Comparison of ENCODE assay signal across 23 cellular contexts in the genomic region with DNA sequence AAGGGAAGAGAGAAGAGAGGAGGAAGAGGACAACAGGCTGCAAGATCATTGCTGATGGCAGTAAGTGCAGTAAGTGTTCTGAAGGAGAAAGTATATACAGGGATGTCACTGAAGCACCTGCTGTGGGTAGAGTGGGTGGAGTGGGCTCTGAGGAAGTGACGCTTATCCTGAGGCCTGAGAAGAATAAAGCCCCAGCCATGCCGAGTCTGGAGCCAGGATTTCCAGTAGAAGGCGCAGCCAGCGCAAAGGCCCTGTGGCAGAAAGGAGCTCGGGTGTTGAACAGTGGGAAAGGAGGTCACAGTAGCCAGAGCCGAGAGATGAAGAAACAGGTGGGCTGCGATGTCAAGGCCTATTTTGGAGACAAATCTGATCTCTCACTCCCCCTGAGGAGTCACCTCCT. TPM values are rescaled to one million over a fixed set of nuclear protein-coding genes. Genes with fewer than 3 reads are reported as not detected.
A peak's percentile ranks its signal among the peaks of the same experiment; 100 is the strongest.
DNase-seq lines count a peak whose midpoint lies in the region; ATAC-seq, FAIRE-seq and TF ChIP-seq lines count a peak whose summit lies in the region.
"Had no signal": no experiment of that assay in that cellular context is flagged by ENCODE, and none has a peak within 500 bp of the region (broad histone marks: within the 10 kb centered on the region; RNA-seq: fewer than 3 reads in every experiment).

No MANE protein-coding gene starts in this region.

- no peak overlapping the region for H4K5ac ChIP-seq in H1 (ENCODE audit: insufficient read length, low read depth, low read length)

- H2BK15ac ChIP-seq in H1 (ENCODE audit: low read length) = no peak overlapping the region

- H3K36me3 Mint-ChIP-seq in activated CD4-positive, alpha-beta T cell treated with anti-CD3 and anti-CD28 coated beads for 36 hours (ENCODE audit: low read depth) = no peaks in the 10 kb centered on the region
- no peaks in the 10 kb centered on the region for H3K36me3 Mint-ChIP-seq in activated CD4-positive, alpha-beta T cell treated with anti-CD3 and anti-CD28 coated beads, Interleukin-2, amount 10 ng/mL, durations not matched to agents 7 days and 5 days (ENCODE audit: low read depth)
- H3K36me3 Mint-ChIP-seq: activated naive CD8-positive, alpha-beta T cell; natural killer cell treated with Interleukin-12 subunit alpha and Interleukin-12 subunit beta and Interleukin-15 and Interleukin-18, amount 100 ng/mL, for 72 hours had no signal

- H2BK5ac ChIP-seq in H1 (ENCODE audit: low read depth, low read length) = no peak overlapping the region

- H3K79me1 ChIP-seq in H1 (ENCODE audit: low read depth, low read length) = no peaks in the 10 kb centered on the region

- no peak overlapping the region for H3K27ac Mint-ChIP-seq in activated CD4-positive, alpha-beta T cell treated with anti-CD3 and anti-CD28 coated beads for 36 hours
- H3K27ac Mint-ChIP-seq in activated CD4-positive, alpha-beta T cell treated with anti-CD3 and anti-CD28 coated beads, Interleukin-2, amount 10 ng/mL, durations not matched to agents 7 days and 5 days = peak overlapping the region; percentile 88

- WGBS in H1 (ENCODE audit: extremely low coverage in 1 of 2, insufficient coverage in 1 of 2, insufficient read length in 1 of 2, insufficient replicate concordance in 2 of 2, low coverage in 1 of 2, low lambda C conversion rate in 2 of 2, missing lambda C conversion rate in 1 of 2), 2 experiments = 87% methylated on average over 7 of the region's 7 CpGs; no CpG with 5 or more reads in 1 of the 2 experiments

- H2BK12ac ChIP-seq in H1 (ENCODE audit: low read depth, low read length) = no peak overlapping the region

- H2BK20ac ChIP-seq in H1 (ENCODE audit: low read length) = no peak overlapping the region

- H4K91ac ChIP-seq in H1 (replicated peaks; ENCODE audit: insufficient read length, low read length) = no peak overlapping the region

- H3K79me2 ChIP-seq in H1 (ENCODE audit: control insufficient read depth in 1 of 2, insufficient read depth in 2 of 2, low read length in 2 of 2) = no peaks in the 10 kb centered on the region

- no peak overlapping the region for H3K9ac ChIP-seq in H1 (replicated peaks in 1 of 4; ENCODE audit: extremely low read depth in 1 of 4, low read depth in 3 of 4, low read length in 3 of 4)

- no peak overlapping the region for H3K4ac ChIP-seq in H1 (replicated peaks; ENCODE audit: insufficient read length, low read depth, low read length)

- no peaks in the 10 kb centered on the region for H3K27me3 ChIP-seq in H1 (replicated peaks in 1 of 4; ENCODE audit: control insufficient read depth in 3 of 4, extremely low read depth in 1 of 4, insufficient read depth in 3 of 4, low read length in 3 of 4)

- H2AK5ac ChIP-seq in H1 (ENCODE audit: low read depth, low read length) = no peak overlapping the region

- POLR2A ChIA-PET in activated CD4-positive, alpha-beta T cell treated with anti-CD3 and anti-CD28 coated beads for 36 hours (lab: Charles Lee) = no interaction called here
- POLR2A ChIA-PET in activated CD4-positive, alpha-beta T cell treated with anti-CD3 and anti-CD28 coated beads, Interleukin-2, amount 10 ng/mL, durations not matched to agents 7 days and 5 days (lab: Charles Lee) = no interaction called here
- POLR2A ChIA-PET in H1 (lab: Charles Lee; ENCODE audit: partially characterized antibody) = interaction anchor here (0.6 to 1.4 kb wide), 2 partner anchors 11 to 201 kb away, joined by 3 to 7 read pairs; no protein-coding TSS in a partner anchor

- no peak overlapping the region for H3K27ac ChIP-seq in H1 (ENCODE audit: low read depth, low read length)
- H3K27ac ChIP-seq: foreskin keratinocyte, pancreas had no signal

- no peaks in the 10 kb centered on the region for H3K23me2 ChIP-seq in H1 (ENCODE audit: low read depth, low read length)

- no peak overlapping the region for H3K56ac ChIP-seq in H1 (replicated peaks; ENCODE audit: insufficient read length, low read depth, low read length)

- no peak for TF ChIP-seq CTCF in H1 (IDR thresholded peaks at IDR 0.05; ENCODE audit: control extremely low read depth in 1 of 3, insufficient read depth in 1 of 3, low read depth in 1 of 3, low read length in 3 of 3)

- peak; percentile 36 for DNase-seq in activated CD4-positive, alpha-beta T cell treated with anti-CD3 and anti-CD28 coated beads for 36 hours
- no peak for DNase-seq in activated CD4-positive, alpha-beta T cell treated with anti-CD3 and anti-CD28 coated beads for 1 hour
- DNase-seq in GM12892 (ENCODE audit: insufficient read length) (no peak), H1 (ENCODE audit: low read depth in 1 of 2, low spot score in 2 of 2) (no peak), left ventricle myocardium superior (no peak), cerebellum (ENCODE audit: low spot score) (no peak), foreskin melanocyte (no peak)
- peak; percentile 45 for DNase-seq in activated CD4-positive, alpha-beta T cell treated with anti-CD3 and anti-CD28 coated beads, Interleukin-2, amount 10 ng/mL, durations not matched to agents 7 days and 5 days
- DNase-seq: 8988T; activated CD4-positive, CD25-positive, alpha-beta regulatory T cell treated with anti-CD3 and anti-CD28 coated beads, Interleukin-2, amount 50 U/mL, for 72 hours; activated T-cell treated with anti-CD3 and anti-CD28 coated beads, Interleukin-2, amount 50 U/mL, for 1 hour; effector memory CD4-positive, alpha-beta T cell; foreskin keratinocyte; H7; immature natural killer cell; KG1; NCI-H1694; pancreas; right cardiac atrium had no signal

- H3K4me2 ChIP-seq in H1 (ENCODE audit: insufficient read depth in 1 of 2, low read depth in 2 of 2, low read length in 2 of 2) = no peak overlapping the region

- peaks cover 33% of the 10 kb centered on the region for H3K4me1 Mint-ChIP-seq in activated CD4-positive, alpha-beta T cell treated with anti-CD3 and anti-CD28 coated beads for 36 hours
- peaks cover 38% of the 10 kb centered on the region for H3K4me1 Mint-ChIP-seq in activated CD4-positive, alpha-beta T cell treated with anti-CD3 and anti-CD28 coated beads, Interleukin-2, amount 10 ng/mL, durations not matched to agents 7 days and 5 days

- no peak for TF ChIP-seq POLR2A in GM12892 (IDR thresholded peaks at IDR 0.05; ENCODE audit: low read depth, low read length)
- no peak for TF ChIP-seq POLR2A in H1 (IDR thresholded peaks at IDR 0.05; ENCODE audit: control extremely low read depth in 1 of 2, low read depth in 2 of 2, low read length in 2 of 2)

- no peak for TF ChIP-seq EP300 in H1 (IDR thresholded peaks at IDR 0.05; ENCODE audit: borderline replicate concordance in 1 of 2, low read depth in 2 of 2, low read length in 2 of 2)

- H3K18ac ChIP-seq in H1 (ENCODE audit: extremely low read depth, low read length) = no peak overlapping the region

- no peak overlapping the region for H3K14ac ChIP-seq in H1 (ENCODE audit: insufficient read length)

- no peak overlapping the region for H3K4me3 ChIP-seq in H1 (ENCODE audit: extremely low read depth in 1 of 4, insufficient read depth in 2 of 4, low read depth in 3 of 4, low read length in 4 of 4)
- H3K4me3 ChIP-seq: pancreas had no signal

- H4K8ac ChIP-seq in H1 (ENCODE audit: extremely low read depth, insufficient read depth, low read length) = no peak overlapping the region

- no peaks in the 10 kb centered on the region for H3K9me3 Mint-ChIP-seq in activated CD4-positive, alpha-beta T cell treated with anti-CD3 and anti-CD28 coated beads for 36 hours (ENCODE audit: low read depth)
- H3K9me3 Mint-ChIP-seq in activated CD4-positive, alpha-beta T cell treated with anti-CD3 and anti-CD28 coated beads, Interleukin-2, amount 10 ng/mL, durations not matched to agents 7 days and 5 days = no peaks in the 10 kb centered on the region
- H3K9me3 Mint-ChIP-seq: immature natural killer cell; natural killer cell treated with Interleukin-12 subunit alpha and Interleukin-12 subunit beta and Interleukin-15 and Interleukin-18, amount 100 ng/mL, for 72 hours had no signal

- H3K4me1 ChIP-seq in H1 (replicated peaks in 1 of 4; ENCODE audit: control insufficient read depth in 3 of 4, insufficient read depth in 4 of 4, low read length in 3 of 4) = peaks cover 0 to 7% (median 0%) of the 10 kb centered on the region in 4 experiments; a peak in 5 of 7 replicates
- H3K4me1 ChIP-seq: foreskin keratinocyte, pancreas had no signal

- H4K20me1 ChIP-seq in H1 (replicated peaks in 1 of 2; ENCODE audit: control insufficient read depth in 1 of 2, insufficient read depth in 2 of 2, low read length in 2 of 2) = no peaks in the 10 kb centered on the region

- no peak for ATAC-seq in activated CD4-positive, alpha-beta T cell treated with anti-CD3 and anti-CD28 coated beads for 36 hours
- no peak for ATAC-seq in left ventricle myocardium superior
- ATAC-seq: foreskin keratinocyte, left lobe of liver, pancreas had no signal

- H2BK120ac ChIP-seq in H1 (replicated peaks; ENCODE audit: low read depth, low read length) = no peak overlapping the region

- H3K9me3 ChIP-seq in H1 (ENCODE audit: insufficient read depth in 2 of 2, low read depth in 1 of 2, low read length in 1 of 2) = no peaks in the 10 kb centered on the region
- H3K9me3 ChIP-seq: pancreas had no signal

- H3K4me3 Mint-ChIP-seq in activated CD4-positive, alpha-beta T cell treated with anti-CD3 and anti-CD28 coated beads for 36 hours = no peak overlapping the region
- H3K4me3 Mint-ChIP-seq in activated CD4-positive, alpha-beta T cell treated with anti-CD3 and anti-CD28 coated beads, Interleukin-2, amount 10 ng/mL, durations not matched to agents 7 days and 5 days = no peak overlapping the region

- H3K27me3 Mint-ChIP-seq in activated CD4-positive, alpha-beta T cell treated with anti-CD3 and anti-CD28 coated beads for 36 hours = no peaks in the 10 kb centered on the region
- no peaks in the 10 kb centered on the region for H3K27me3 Mint-ChIP-seq in activated CD4-positive, alpha-beta T cell treated with anti-CD3 and anti-CD28 coated beads, Interleukin-2, amount 10 ng/mL, durations not matched to agents 7 days and 5 days
- H3K27me3 Mint-ChIP-seq: activated naive CD8-positive, alpha-beta T cell; natural killer cell treated with Interleukin-12 subunit alpha and Interleukin-12 subunit beta and Interleukin-15 and Interleukin-18, amount 100 ng/mL, for 72 hours had no signal

- no peak overlapping the region for H2AFZ ChIP-seq in H1 (ENCODE audit: low read length)

- CTCF ChIA-PET in activated CD4-positive, alpha-beta T cell treated with anti-CD3 and anti-CD28 coated beads for 36 hours (lab: Charles Lee) = interaction anchor here (0.6 to 4.2 kb wide), 10 partner anchors 13 to 212 kb away, joined by 3 to 31 read pairs (median 10); a partner anchor contains a TSS
- CTCF ChIA-PET in activated CD4-positive, alpha-beta T cell treated with anti-CD3 and anti-CD28 coated beads, Interleukin-2, amount 10 ng/mL, durations not matched to agents 7 days and 5 days (lab: Charles Lee) = interaction anchor here (0.6 to 4.0 kb wide), 13 partner anchors 8 to 213 kb away, joined by 3 to 28 read pairs (median 5); a partner anchor contains a TSS
- CTCF ChIA-PET in H1 (lab: Charles Lee; ENCODE audit: partially characterized antibody) = interaction anchor here (0.8 to 8.4 kb wide), 26 partner anchors 12 to 266 kb away, joined by 3 to 171 read pairs (median 8); no protein-coding TSS in a partner anchor

- no peak for TF ChIP-seq RAD21 in H1 (IDR thresholded peaks at IDR 0.05 in 1 of 2, conservative IDR thresholded peaks at IDR 0.05 in 1 of 2; ENCODE audit: low read depth in 2 of 2, low read length in 2 of 2)

- intact Hi-C loops in activated CD4-positive, alpha-beta T cell treated with anti-CD3 and anti-CD28 coated beads for 36 hours (cut with DNase I, micrococcal nuclease) = loop anchor here (2.0 to 5.0 kb wide), 3 partner anchors 138 to 212 kb away; a partner anchor contains a TSS
- intact Hi-C loops in left ventricle myocardium superior (cut with micrococcal nuclease) = no loop called here

- FAIRE-seq in GM12892 (lab: Jason Lieb, UNC) (peak; percentile 48), H1 (lab: Jason Lieb, UNC) (no peak)
- FAIRE-seq: GM18507, pancreas had no signal

- H3K36me3 ChIP-seq in H1 (ENCODE audit: control insufficient read depth in 2 of 4, insufficient read depth in 4 of 4, low read length in 3 of 4) = no peaks in the 10 kb centered on the region
- H3K36me3 ChIP-seq: pancreas had no signal

- no peak overlapping the region for H3K23ac ChIP-seq in H1 (ENCODE audit: insufficient read length)

RNA-seq across cellular contexts. Expression of a gene that starts 31.8 kb away (rescaled TPM):
- 100 to 1,000 TPM; 207 to 232 TPM for total RNA-seq in activated CD4-positive, alpha-beta T cell treated with anti-CD3 and anti-CD28 coated beads for 36 hours
- polyA plus RNA-seq in GM12892 (2012; ENCODE audit: missing spikeins) = 45.4 TPM
- 100 to 1,000 TPM; 304 to 310 TPM for total RNA-seq in activated CD4-positive, alpha-beta T cell treated with anti-CD3 and anti-CD28 coated beads, Interleukin-2, amount 10 ng/mL, durations not matched to agents 7 days and 5 days
- 3.0 and 3.6 TPM in 2 replicates for total RNA-seq in H1 (2021; fragmentation: NEBNext Ultra II Directional; extraction: Animal tissue kit (Norgen Biotek cat#: 25700))
- 1.6 and 2.3 TPM in 2 replicates for polyA plus RNA-seq in H1 (2011; rRNA removed)
- polyA plus RNA-seq in H1 (2011; cell fraction: cytosol; rRNA removed) = 1.0 TPM
- 3.0 TPM for polyA plus RNA-seq in H1 (2011; cell fraction: nucleus; rRNA removed)
- 1.3 to 2.2 TPM (median 1.8 TPM) in 4 replicates for polyA plus RNA-seq in H1 (2012, experiment 1 of 2)
- 1.4 TPM for polyA plus RNA-seq in H1 (2012, experiment 2 of 2)
- 3.1 TPM for polyA plus RNA-seq in H1 (2013, experiment 1 of 2)
- polyA plus RNA-seq in H1 (2013, experiment 2 of 2) = 3.2 TPM
- polyA minus RNA-seq in H1 (2011; rRNA and poly(A)+ RNA removed) = 2.7 and 3.4 TPM in 2 replicates
- 1.8 TPM for polyA minus RNA-seq in H1 (2011; cell fraction: cytosol; rRNA and poly(A)+ RNA removed)
- 4.2 TPM for polyA minus RNA-seq in H1 (2011; cell fraction: nucleus; rRNA and poly(A)+ RNA removed)
- total RNA-seq in left ventricle myocardium superior (39.5 TPM), cerebellum (1.9 TPM)

Comparison
In these comparisons a context has a peak if more than half of its experiments do, and no peak if none do; other contexts are left out.
1. DNase-seq: peak in activated CD4-positive, alpha-beta T cell treated with anti-CD3 and anti-CD28 coated beads for 36 hours (single experiment) and activated CD4-positive, alpha-beta T cell treated with anti-CD3 and anti-CD28 coated beads, Interleukin-2, amount 10 ng/mL, durations not matched to agents 7 days and 5 days (single experiment); none in activated CD4-positive, alpha-beta T cell treated with anti-CD3 and anti-CD28 coated beads for 1 hour (single experiment), GM12892 (single experiment), H1 (0 of 2), left ventricle myocardium superior (single experiment), cerebellum (single experiment) and foreskin melanocyte (single experiment).